Comparison of ENCODE assay signal across 8 cellular contexts in genomic region chr2:163155279-163155883, GRCh38.
DNase-seq lines count a peak whose midpoint lies in the region; ATAC-seq and TF ChIP-seq lines count a peak whose summit lies in the region.

No MANE protein-coding gene starts in this region.

- H3K4me1 ChIP-seq in left lung: no peaks in the 10 kb centered on the region

- TF ChIP-seq CTCF in AG09309 (IDR thresholded peaks at IDR 0.05; ENCODE audit: control insufficient read depth, insufficient read depth, low read depth, low read length, missing control alignments) (peak; percentile 39), left lung (IDR thresholded peaks at IDR 0.05) (peak; percentile 29 to 49)

- intact Hi-C loops in left lung (cut with DNase I): no loop called here
- intact Hi-C loops in sciatic nerve (cut with DNase I): no loop called here

- H3K4me3 ChIP-seq in AG09309 (ENCODE audit: control insufficient read depth, low read depth, low read length) (no peak overlapping the region), left lung (no peak overlapping the region)

- no peaks in the 10 kb centered on the region for H3K9me3 ChIP-seq in left lung

- no peak for DNase-seq in AG09309 (ENCODE audit: low read depth)
- peak; percentile 2 to 17 for DNase-seq in NCI-H1930 (lab: John Stamatoyannopoulos, UW)
- peak; percentile 60 for DNase-seq in astrocyte of the hippocampus (ENCODE audit: low read depth, low spot score)
- no peak for DNase-seq in left lung
- DNase-seq in activated CD8-positive, alpha-beta memory T cell treated with anti-CD3 and anti-CD28 coated beads, Interleukin-2, amount 50 U/mL, for 48 hours: no peak
- DNase-seq in sciatic nerve (ENCODE audit: low spot score): no peak

- no peaks in the 10 kb centered on the region for H3K27me3 ChIP-seq in left lung

- TF ChIP-seq POLR2A in GM18505 (IDR thresholded peaks at IDR 0.05; ENCODE audit: borderline replicate concordance, extremely low read depth, insufficient read depth, insufficient read length): no peak

- ATAC-seq in GM18505 (IDR thresholded peaks at IDR 0.05; ENCODE audit: unreplicated experiment) (peak; percentile 80), HG02938 (IDR thresholded peaks at IDR 0.05; ENCODE audit: unreplicated experiment) (peak; percentile 90), left lung (peak; percentile 72), sciatic nerve (no peak)

- no peaks in the 10 kb centered on the region for H3K36me3 ChIP-seq in left lung

- no peak overlapping the region for H3K27ac ChIP-seq in left lung

Comparison
In these comparisons a context has a peak if more than half of its experiments do, and no peak if none do; other contexts are left out.
1. DNase-seq: peak in NCI-H1930 (2 of 2) and astrocyte of the hippocampus (single experiment); none in AG09309 (single experiment), left lung (0 of 2), activated CD8-positive, alpha-beta memory T cell treated with anti-CD3 and anti-CD28 coated beads, Interleukin-2, amount 50 U/mL, for 48 hours (single experiment) and sciatic nerve (single experiment).